35 cellular contexts compared by ENCODE assay signal in genomic region chr1:239920214-239920613, GRCh38.
"Had no signal": no experiment of that assay in that cellular context is flagged by ENCODE, and none has a peak within 500 bp of the region (broad histone marks: within the 10 kb centered on the region; RNA-seq: fewer than 3 reads in every experiment).

No MANE protein-coding gene starts in this region.

- H3K27ac ChIP-seq: KMS-11 had no signal

- H3K9me3 ChIP-seq: MG63 had no signal

- H3K4me2 ChIP-seq: KMS-11 had no signal

- DNase-seq: Karpas-422, Kasumi-1, MG63, MM.1S, MV-4-11, NCI-H1048, NCI-H1092, NCI-H1092 treated with DMSO at 0.1 percent for 48 hours, NCI-H1105, NCI-H1105 treated with DMSO at 0.1 percent for 48 hours, NCI-H1417, NCI-H1417 treated with DMSO at 0.1 percent for 48 hours, NCI-H1436, NCI-H1436 treated with DMSO at 0.1 percent for 48 hours, NCI-H146, NCI-H1694, NCI-H1694 treated with DMSO at 0.1 percent for 48 hours, NCI-H187, NCI-H187 treated with DMSO at 0.1 percent for 48 hours, NCI-H1930, NCI-H2029, NCI-H2029 treated with DMSO at 0.1 percent for 48 hours, NCI-H2081, NCI-H2081 treated with DMSO at 0.1 percent for 48 hours, NCI-H2107, NCI-H2171, NCI-H2171 treated with DMSO at 0.1 percent for 48 hours, NCI-H226, NCI-H345, NCI-H446, NCI-H446 treated with DMSO at 0.1 percent for 48 hours, NCI-H510A treated with DMSO at 0.1 percent for 48 hours, NCI-H524, NCI-H524 treated with DMSO at 0.1 percent for 48 hours had no signal

- H3K9ac ChIP-seq: KMS-11 had no signal

- H3K36me3 ChIP-seq: MG63 had no signal

- H3K4me3 ChIP-seq: MG63 had no signal
